13 cellular contexts compared by ENCODE assay signal in the genomic region with DNA sequence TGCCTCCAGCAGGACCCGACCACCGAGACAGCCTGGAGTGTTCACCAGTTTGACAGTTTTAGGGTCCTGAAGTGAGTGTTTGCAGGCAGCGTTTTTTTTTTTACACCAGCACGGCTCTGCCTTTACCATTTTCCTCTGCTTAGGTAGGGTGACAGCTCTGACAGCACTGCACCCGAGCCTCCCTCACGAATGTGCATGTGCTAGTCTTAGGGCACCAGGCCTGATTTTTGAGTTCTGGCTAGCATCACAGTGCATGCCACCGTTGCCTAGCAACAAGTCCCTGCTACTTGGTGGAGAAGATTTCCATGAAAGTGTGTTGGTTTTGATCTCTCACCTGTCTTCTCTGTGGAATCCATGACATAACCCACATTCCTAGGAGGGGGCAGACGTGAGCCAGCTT. TPM values are rescaled to one million over a fixed set of nuclear protein-coding genes. Genes with fewer than 3 reads are reported as not detected.
"Had no signal": no experiment of that assay in that cellular context is flagged by ENCODE, and none has a peak within 500 bp of the region (broad histone marks: within the 10 kb centered on the region; RNA-seq: fewer than 3 reads in every experiment).

No MANE protein-coding gene starts in this region.

RNA-seq across cellular contexts. Expression of gene RBMY1J, which starts 52.3 kb away (rescaled TPM):
- total RNA-seq: stomach, subcutaneous adipose tissue, suprapubic skin, temporal lobe, thoracic aorta, thyroid gland, tibial nerve, transverse colon, ureter, urinary bladder, uterus, vagina had no signal
- polyA plus RNA-seq: stomach, thymus, urinary bladder had no signal
